12 cellular contexts compared by ENCODE assay signal in the genomic region with DNA sequence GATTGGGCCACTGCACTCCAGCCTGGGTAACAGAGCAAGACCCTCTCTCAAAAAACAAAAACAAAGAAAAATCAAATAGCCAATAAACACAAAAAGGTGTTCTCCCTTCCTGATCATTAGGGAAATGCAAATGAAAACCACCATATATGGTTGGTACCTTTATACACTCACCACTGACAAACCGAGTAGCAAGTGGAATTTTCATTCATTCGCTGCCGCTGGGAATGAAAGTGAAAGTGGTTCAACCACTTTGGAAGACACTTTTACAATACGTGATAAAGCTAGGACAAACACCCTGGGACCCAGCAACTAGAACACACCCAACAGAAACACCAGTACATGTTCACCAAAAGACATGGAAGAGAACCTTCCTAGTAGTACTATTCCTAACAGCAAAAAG. TPM values are rescaled to one million over a fixed set of nuclear protein-coding genes. Genes with fewer than 3 reads are reported as not detected.
A peak's percentile ranks its signal among the peaks of the same experiment; 100 is the strongest.
DNase-seq lines count a peak whose midpoint lies in the region; ATAC-seq and TF ChIP-seq lines count a peak whose summit lies in the region.
"Had no signal": no experiment of that assay in that cellular context is flagged by ENCODE, and none has a peak within 500 bp of the region (broad histone marks: within the 10 kb centered on the region; RNA-seq: fewer than 3 reads in every experiment).

No MANE protein-coding gene starts in this region.

- TF ChIP-seq CTCF in heart right ventricle (IDR thresholded peaks at IDR 0.05) (no peak), OCI-LY3 (IDR thresholded peaks at IDR 0.05; ENCODE audit: low read depth, low read length) (no peak)

- H3K4me2 ChIP-seq in OCI-LY3 (ENCODE audit: low read length) = peak overlapping the region; percentile 40

- H3K9me3 ChIP-seq in heart right ventricle (no peaks in the 10 kb centered on the region), OCI-LY3 (ENCODE audit: insufficient read depth, low read length) (no peaks in the 10 kb centered on the region)
- H3K9me3 ChIP-seq: testis had no signal

- H3K4me3 Mint-ChIP-seq in stimulated activated effector memory CD8-positive, alpha-beta T cell treated with anti-CD3 and anti-CD28 coated beads, Interleukin-12 subunit alpha, Interleukin-12 subunit beta, amount 100 ng/mL, for 72 hours = no peak overlapping the region

- H3K27me3 ChIP-seq in heart right ventricle = no peaks in the 10 kb centered on the region
- peaks cover 23% of the 10 kb centered on the region for H3K27me3 ChIP-seq in OCI-LY3 (ENCODE audit: low read depth, low read length)
- H3K27me3 ChIP-seq: testis had no signal

- no peaks in the 10 kb centered on the region for H3K36me3 ChIP-seq in heart right ventricle
- no peaks in the 10 kb centered on the region for H3K36me3 ChIP-seq in OCI-LY3 (replicated peaks; ENCODE audit: low read depth, low read length)

- H3K27ac ChIP-seq in heart right ventricle (no peak overlapping the region), OCI-LY3 (ENCODE audit: low read length) (no peak overlapping the region)
- H3K27ac ChIP-seq: testis had no signal

- H3K79me2 ChIP-seq in OCI-LY3 (ENCODE audit: low read length) = no peaks in the 10 kb centered on the region

- no peaks in the 10 kb centered on the region for H3K36me3 Mint-ChIP-seq in stimulated activated effector memory CD8-positive, alpha-beta T cell treated with anti-CD3 and anti-CD28 coated beads, Interleukin-12 subunit alpha, Interleukin-12 subunit beta, amount 100 ng/mL, for 72 hours

- intact Hi-C loops in left ventricle myocardium superior (cut with micrococcal nuclease) = no loop called here
- intact Hi-C loops in heart right ventricle (cut with DNase I) = no loop called here

- H3K4me3 ChIP-seq in heart right ventricle (no peak overlapping the region), OCI-LY3 (ENCODE audit: low read length) (peak overlapping the region; percentile 13)
- H3K4me3 ChIP-seq: testis had no signal

- H4K20me1 ChIP-seq in OCI-LY3 (ENCODE audit: insufficient read depth, low read length) = no peaks in the 10 kb centered on the region

- ATAC-seq in left ventricle myocardium superior (peak; percentile 44), heart right ventricle (no peak), HG03571 (IDR thresholded peaks at IDR 0.05; ENCODE audit: unreplicated experiment) (no peak)
- no peak for ATAC-seq in stimulated activated effector memory CD8-positive, alpha-beta T cell treated with anti-CD3 and anti-CD28 coated beads, Interleukin-12 subunit alpha, Interleukin-12 subunit beta, amount 100 ng/mL, for 72 hours

- 0 out of 2 replicates have a peak overlapping the region, but pooled peaks have one; percentile 20 for H2AFZ ChIP-seq in OCI-LY3 (ENCODE audit: low read depth, low read length)

- no peaks in the 10 kb centered on the region for H3K9me3 Mint-ChIP-seq in stimulated activated effector memory CD8-positive, alpha-beta T cell treated with anti-CD3 and anti-CD28 coated beads, Interleukin-12 subunit alpha, Interleukin-12 subunit beta, amount 100 ng/mL, for 72 hours

- no peak overlapping the region for H3K9ac ChIP-seq in OCI-LY3 (ENCODE audit: low read length)

- WGBS in heart right ventricle, 2 donors = 63 to 64% methylated on average over 4 of the region's 4 CpGs

- H3K27ac Mint-ChIP-seq in stimulated activated effector memory CD8-positive, alpha-beta T cell treated with anti-CD3 and anti-CD28 coated beads, Interleukin-12 subunit alpha, Interleukin-12 subunit beta, amount 100 ng/mL, for 72 hours = no peak overlapping the region

- peaks cover 0 to 11% (median 6%) of the 10 kb centered on the region in 9 donors for H3K4me1 ChIP-seq in heart right ventricle
- H3K4me1 ChIP-seq in OCI-LY3 (ENCODE audit: low read length) = no peaks in the 10 kb centered on the region
- H3K4me1 ChIP-seq: testis had no signal

- peaks cover 22% of the 10 kb centered on the region for H3K4me1 Mint-ChIP-seq in stimulated activated effector memory CD8-positive, alpha-beta T cell treated with anti-CD3 and anti-CD28 coated beads, Interleukin-12 subunit alpha, Interleukin-12 subunit beta, amount 100 ng/mL, for 72 hours

- DNase-seq in left ventricle myocardium superior = no peak
- no peak for DNase-seq in heart right ventricle
- DNase-seq in dermis blood vessel endothelial cell = peak; percentile 14
- no peak for DNase-seq in effector CD8-positive, alpha-beta T cell (lab: John Stamatoyannopoulos, UW)
- no peak for DNase-seq in stimulated activated effector memory CD8-positive, alpha-beta T cell treated with anti-CD3 and anti-CD28 coated beads, Interleukin-12 subunit alpha, Interleukin-12 subunit beta, amount 100 ng/mL, for 72 hours (ENCODE audit: low spot score in 2 of 2)
- DNase-seq in activated gamma-delta T cell treated with Interleukin-2 at 50 U/mL for 16 hours = no peak
- DNase-seq: kidney glomerular epithelial cell, NCI-H524 treated with DMSO at 0.1 percent for 48 hours, testis had no signal

RNA-seq across cellular contexts. Expression of gene GRIK5, which starts 21.0 kb away (rescaled TPM):
- total RNA-seq in left ventricle myocardium superior = 5.4 TPM
- 1 to 10 TPM; 1.2 to 9.3 (median 3.0) TPM for total RNA-seq in heart right ventricle
- polyA plus RNA-seq in heart right ventricle = 1 to 10 TPM in 1 of 2 donors, under 1 TPM in 1; 0.35 to 1.4 TPM
- total RNA-seq in dermis blood vessel endothelial cell = 0.05 and 0.17 TPM in 2 replicates

RNA-seq across cellular contexts. Expression of gene ZNF574, which starts 27.0 kb away (rescaled TPM):
- total RNA-seq in left ventricle myocardium superior (10.2 TPM), heart right ventricle (10 to 100 TPM in 2 of 10 donors, 1 to 10 TPM in 8; 5.0 to 11.1 (median 8.1) TPM), dermis blood vessel endothelial cell (17.3 and 17.4 TPM in 2 replicates)
- polyA plus RNA-seq in heart right ventricle = 1 to 10 TPM; 3.4 to 5.8 TPM

RNA-seq across cellular contexts. Expression of gene ATP1A3, which starts 55.0 kb away (rescaled TPM):
- 416 TPM for total RNA-seq in left ventricle myocardium superior
- total RNA-seq in heart right ventricle = 100 to 1,000 TPM; 245 to 419 (median 347) TPM
- 10 to 100 TPM; 38.0 to 87.1 TPM for polyA plus RNA-seq in heart right ventricle
- total RNA-seq in dermis blood vessel endothelial cell = under 0.01 and 0.05 TPM in 2 replicates
- total RNA-seq: skeletal muscle tissue had no signal

Comparison
In these comparisons a context has a peak if more than half of its experiments do, and no peak if none do; other contexts are left out.
1. RNA of gene ATP1A3, which starts 55.0 kb away (total RNA-seq): 416 TPM in left ventricle myocardium superior (single experiment) and 245 to 419 TPM in heart right ventricle; under 0.01 to 0.05 TPM in dermis blood vessel endothelial cell; every median in the first group is over 100 times any median in the second.